ENCODE assay signal across 19 cellular contexts in genomic region chr2:105645971-105646370, GRCh38.
"Had no signal": no experiment of that assay in that cellular context is flagged by ENCODE, and none has a peak within 500 bp of the region (broad histone marks: within the 10 kb centered on the region; RNA-seq: fewer than 3 reads in every experiment).

No MANE protein-coding gene starts in this region.

- H3K9me3 ChIP-seq: esophagus muscularis mucosa, gastroesophageal sphincter, right atrium auricular region, sigmoid colon, suprapubic skin, thyroid gland had no signal

- ATAC-seq: effector memory CD8-positive, alpha-beta T cell; gastroesophageal sphincter; left colon; naive thymus-derived CD4-positive, alpha-beta T cell had no signal

- H3K27ac ChIP-seq: epithelial cell of prostate, esophagus muscularis mucosa, gastroesophageal sphincter, parathyroid adenoma, right atrium auricular region, sigmoid colon, skin epidermis, suprapubic skin had no signal

- H3K36me3 ChIP-seq: esophagus muscularis mucosa, gastroesophageal sphincter, right atrium auricular region, sigmoid colon, suprapubic skin, thyroid gland had no signal

- H3K4me3 ChIP-seq: esophagus muscularis mucosa, gastroesophageal sphincter, right atrium auricular region, sigmoid colon, skin epidermis, suprapubic skin, thyroid gland had no signal

- DNase-seq: effector memory CD8-positive, alpha-beta T cell; foreskin fibroblast; glutamatergic neuron; immature natural killer cell; kidney; left colon; naive thymus-derived CD4-positive, alpha-beta T cell; nephron progenitor cell; sigmoid colon; stimulated activated CD4-positive, alpha-beta T cell treated with anti-CD3 and anti-CD28 coated beads, Interleukin-12 subunit alpha, Interleukin-12 subunit beta, amount 100 ng/mL, for 4 hours; stimulated activated naive CD4-positive, alpha-beta T cell treated with Interleukin-2 at 50 U/mL for 16 hours; thyroid gland had no signal

- H3K27me3 ChIP-seq: right atrium auricular region, sigmoid colon, thyroid gland had no signal

- H3K4me1 ChIP-seq: gastroesophageal sphincter, parathyroid adenoma, right atrium auricular region, sigmoid colon, suprapubic skin had no signal
